8 cellular contexts compared by ENCODE assay signal in the genomic region with DNA sequence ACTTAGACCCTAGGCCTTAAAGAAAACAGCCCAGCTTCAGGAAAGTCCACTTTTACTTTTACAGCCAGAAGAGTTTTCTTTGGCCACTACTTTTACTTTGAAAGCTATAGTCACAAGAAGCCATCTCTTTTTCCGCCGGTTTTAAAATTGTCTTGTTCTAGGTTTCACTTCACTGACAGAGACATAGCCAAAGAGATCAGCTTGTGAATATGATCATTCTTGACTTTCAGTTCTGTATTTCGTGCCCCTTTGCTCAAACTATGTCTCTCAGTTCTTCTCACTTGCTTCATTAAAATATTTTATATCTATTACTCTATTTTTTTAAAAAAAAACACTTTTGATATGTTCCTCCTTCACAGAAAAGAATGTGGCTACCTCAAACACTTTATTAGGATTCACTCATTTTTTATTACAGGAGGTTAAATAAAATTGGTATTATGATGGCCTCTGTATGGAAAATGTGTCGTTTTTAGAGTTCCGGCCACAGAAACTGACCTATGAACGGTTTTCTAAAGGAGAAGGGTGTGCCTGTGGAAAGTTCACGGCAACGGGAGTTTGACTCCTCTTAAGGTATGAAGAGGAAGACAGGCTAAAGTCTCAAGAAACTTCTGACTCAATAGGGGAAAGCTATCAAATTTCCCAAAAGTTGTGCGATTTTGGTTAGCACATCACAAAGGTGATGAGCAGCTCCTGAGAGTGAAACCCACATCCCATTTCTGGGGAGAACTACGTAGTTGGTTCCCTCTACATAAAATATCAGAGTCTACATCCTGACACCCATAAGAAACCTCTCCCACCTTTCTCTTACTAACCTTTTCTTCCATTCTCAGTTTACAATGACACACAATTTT. TPM values are rescaled to one million over a fixed set of nuclear protein-coding genes. Genes with fewer than 3 reads are reported as not detected.
DNase-seq lines count a peak whose midpoint lies in the region; ATAC-seq and TF ChIP-seq lines count a peak whose summit lies in the region.

No MANE protein-coding gene starts in this region.

- DNase-seq in NCI-H510A (lab: John Stamatoyannopoulos, UW), result no peak
- no peak for DNase-seq in midbrain (lab: John Stamatoyannopoulos, UW)
- no peak for DNase-seq in NCI-H2171 (lab: John Stamatoyannopoulos, UW)
- no peak for DNase-seq in C1 segment of cervical spinal cord (lab: John Stamatoyannopoulos, UW)

- ATAC-seq in GM19468 (IDR thresholded peaks at IDR 0.05; ENCODE audit: extremely low read depth, unreplicated experiment) (peak; percentile 30), HG03432 (IDR thresholded peaks at IDR 0.05; ENCODE audit: unreplicated experiment) (peak; percentile 39)

- no peak overlapping the region for H3K27ac Mint-ChIP-seq in brain

- peaks cover 3 to 11% (median 8%) of the 10 kb centered on the region in 5 experiments for H3K9me3 Mint-ChIP-seq in brain

- no peaks in the 10 kb centered on the region for H3K36me3 Mint-ChIP-seq in brain

- H3K4me1 Mint-ChIP-seq in brain, result peaks cover 14% of the 10 kb centered on the region

- TF ChIP-seq CTCF in GM12875 (IDR thresholded peaks at IDR 0.05; ENCODE audit: borderline replicate concordance, insufficient read depth, low read depth, low read length), result no peak
- TF ChIP-seq CTCF in brain (conservative IDR thresholded peaks at IDR 0.05), result no peak

- H3K4me3 ChIP-seq in GM12875 (ENCODE audit: low read depth, low read length), result peak overlapping the region; percentile 96

- H3K27me3 Mint-ChIP-seq in brain, result peaks cover 76% of the 10 kb centered on the region

- peak overlapping the region in 4 of 5 experiments; percentile 81 to 86 (median 82) for H3K4me3 Mint-ChIP-seq in brain

RNA-seq across cellular contexts. Expression of a gene that starts 1.2 kb away (rescaled TPM):
- not detected for polyA plus RNA-seq in brain (ENCODE audit: insufficient read depth, low read depth, low replicate concordance)

RNA-seq across cellular contexts. Expression of a gene that starts 52.6 kb away (rescaled TPM):
- 3.2 TPM for polyA plus RNA-seq in brain (ENCODE audit: insufficient read depth, low read depth, low replicate concordance)
